ENCODE assay signal across 17 cellular contexts in genomic region chr19:30028992-30029343, GRCh38.
"Had no signal": no experiment of that assay in that cellular context is flagged by ENCODE, and none has a peak within 500 bp of the region (broad histone marks: within the 10 kb centered on the region; RNA-seq: fewer than 3 reads in every experiment).

No MANE protein-coding gene starts in this region.

- H3K4me1 ChIP-seq: body of pancreas, heart right ventricle, pancreas, psoas muscle, right atrium auricular region had no signal

- H3K27ac Mint-ChIP-seq: activated CD4-positive, alpha-beta T cell treated with anti-CD3 and anti-CD28 coated beads, Interleukin-2, amount 10 ng/mL, durations not matched to agents 24 days and 14 days; activated naive CD4-positive, alpha-beta T cell treated with anti-CD3 and anti-CD28 coated beads for 36 hours; activated T-cell treated with anti-CD3 and anti-CD28 coated beads, Interleukin-2, amount 50 U/mL, for 24 hours; memory B cell; nephron had no signal

- H3K4me1 Mint-ChIP-seq: nephron had no signal

- H3K27me3 Mint-ChIP-seq: activated CD4-positive, alpha-beta T cell treated with anti-CD3 and anti-CD28 coated beads, Interleukin-2, amount 10 ng/mL, durations not matched to agents 24 days and 14 days; activated T-cell treated with anti-CD3 and anti-CD28 coated beads, Interleukin-2, amount 50 U/mL, for 24 hours; memory B cell had no signal

- H3K9me3 ChIP-seq: body of pancreas, neutrophil, pancreas, psoas muscle, transverse colon had no signal

- H3K27me3 ChIP-seq: body of pancreas, heart right ventricle, neutrophil, pancreas, right atrium auricular region, transverse colon had no signal

- H3K4me3 Mint-ChIP-seq: activated CD4-positive, alpha-beta T cell treated with anti-CD3 and anti-CD28 coated beads, Interleukin-2, amount 10 ng/mL, durations not matched to agents 24 days and 14 days; activated naive CD4-positive, alpha-beta T cell treated with anti-CD3 and anti-CD28 coated beads for 36 hours; activated T-cell treated with anti-CD3 and anti-CD28 coated beads, Interleukin-2, amount 50 U/mL, for 24 hours; memory B cell; nephron had no signal

- DNase-seq: activated CD4-positive, alpha-beta T cell treated with anti-CD3 and anti-CD28 coated beads, Interleukin-2, amount 10 ng/mL, durations not matched to agents 24 days and 14 days; activated CD4-positive, CD25-positive, alpha-beta regulatory T cell; activated naive CD4-positive, alpha-beta T cell treated with anti-CD3 and anti-CD28 coated beads for 36 hours; activated T-cell treated with anti-CD3 and anti-CD28 coated beads, Interleukin-2, amount 50 U/mL, for 24 hours; anterior cingulate cortex; body of pancreas; heart right ventricle; left colon; pancreas; psoas muscle; T-helper 1 cell; T1000; transverse colon had no signal

- H3K36me3 ChIP-seq: neutrophil, pancreas, right atrium auricular region had no signal

- H3K4me3 ChIP-seq: body of pancreas, heart right ventricle, pancreas, psoas muscle, right atrium auricular region, transverse colon had no signal

- H3K27ac ChIP-seq: body of pancreas, heart right ventricle, neutrophil, pancreas, psoas muscle, right atrium auricular region, transverse colon had no signal

- ATAC-seq: body of pancreas, heart right ventricle, pancreas, psoas muscle had no signal
